In genomic region chr7:130639391-130639790, GRCh38 we compare ENCODE assay signal across 21 cellular contexts. TPM values are rescaled to one million over a fixed set of nuclear protein-coding genes. Genes with fewer than 3 reads are reported as not detected.
DNase-seq lines count a peak whose midpoint lies in the region; ATAC-seq and TF ChIP-seq lines count a peak whose summit lies in the region.
"Had no signal": no experiment of that assay in that cellular context is flagged by ENCODE, and none has a peak within 500 bp of the region (broad histone marks: within the 10 kb centered on the region; RNA-seq: fewer than 3 reads in every experiment).

No MANE protein-coding gene starts in this region.

- no peak for ATAC-seq in GM19023 (IDR thresholded peaks at IDR 0.05; ENCODE audit: unreplicated experiment)
- ATAC-seq: HepG2 had no signal

- no peaks in the 10 kb centered on the region for H3K36me3 ChIP-seq in A673 (ENCODE audit: insufficient read depth, low read length, poor library complexity, severe bottlenecking)
- H3K36me3 ChIP-seq: BE2C had no signal

- H3K27ac ChIP-seq in A673 (ENCODE audit: low read depth, low read length, poor library complexity, severe bottlenecking): no peak overlapping the region

- DNase-seq in A673 (ENCODE audit: low spot score) (peak; percentile 24), NCI-H2171 treated with DMSO at 0.1 percent for 48 hours (lab: John Stamatoyannopoulos, UW) (peak; percentile 94), fibroblast of mammary gland (ENCODE audit: low read depth) (peak; percentile 8), NCI-H1105 (lab: John Stamatoyannopoulos, UW) (no peak), NCI-H2029 treated with DMSO at 0.1 percent for 48 hours (lab: John Stamatoyannopoulos, UW) (no peak)
- no peak for DNase-seq in stimulated activated CD4-positive, alpha-beta T cell treated with anti-CD3 and anti-CD28 coated beads, Interleukin-2, amount 100 ng/mL, for 48 hours
- DNase-seq: 8988T; ACHN; BE2C; C1 segment of cervical spinal cord; CD4-positive, CD25-positive, alpha-beta regulatory T cell; CD8-positive, alpha-beta memory T cell; COR-L47; DMS153; DMS79; GF-D8; GOT3; H9 had no signal

- TF ChIP-seq CTCF in A673 (conservative IDR thresholded peaks at IDR 0.05; ENCODE audit: low read depth, low read length) (no peak), fibroblast of mammary gland (conservative IDR thresholded peaks at IDR 0.05; ENCODE audit: control insufficient read depth, insufficient read depth, low read depth, low read length) (no peak)

- POLR2A ChIA-PET in A673 (lab: Charles Lee; ENCODE audit: low non-redundant PET): no interaction called here

- CTCF ChIA-PET in A673 (lab: Charles Lee): no interaction called here

- H3K9me3 ChIP-seq in A673 (ENCODE audit: low read depth, low read length, poor library complexity, severe bottlenecking): no peaks in the 10 kb centered on the region
- H3K9me3 ChIP-seq: BE2C had no signal

- BruUV-seq in A673 (replicated peaks; lab: Mats Ljungman, UMichigan): no TSS peak

- no peaks in the 10 kb centered on the region for H3K27me3 ChIP-seq in A673 (replicated peaks; ENCODE audit: insufficient read depth, low read depth, low read length, poor library complexity)
- H3K27me3 ChIP-seq: BE2C had no signal

- H3K4me1 ChIP-seq in A673 (ENCODE audit: insufficient read depth, low read length, poor library complexity, severe bottlenecking): peaks cover 27% of the 10 kb centered on the region
- H3K4me1 ChIP-seq: BE2C had no signal

- H3K4me3 ChIP-seq in A673 (ENCODE audit: low read depth, low read length, poor library complexity, severe bottlenecking) (no peak overlapping the region), fibroblast of mammary gland (ENCODE audit: control insufficient read depth, low read depth, low read length) (no peak overlapping the region)

- intact Hi-C loops in A673 (cut with micrococcal nuclease; ENCODE audit: unreplicated experiment): no loop called here

RNA-seq across cellular contexts. Expression of gene COPG2, which starts 29.2 kb away (rescaled TPM):
- total RNA-seq in A673 (2021): 17.6 and 24.4 TPM in 2 replicates

RNA-seq across cellular contexts. Expression of gene TSGA13, which starts 47.0 kb away (rescaled TPM):
- total RNA-seq in A673 (2021): not detected in 2 replicates
- total RNA-seq: CD4-positive, CD25-positive, alpha-beta regulatory T cell; CD8-positive, alpha-beta memory T cell; Daoy; H9; HepG2 had no signal

Comparison
In these comparisons a context has a peak if more than half of its experiments do, and no peak if none do; other contexts are left out.
1. DNase-seq: peak in A673 (single experiment), NCI-H2171 treated with DMSO at 0.1 percent for 48 hours (single experiment) and fibroblast of mammary gland (single experiment); none in NCI-H1105 (single experiment), NCI-H2029 treated with DMSO at 0.1 percent for 48 hours (single experiment) and stimulated activated CD4-positive, alpha-beta T cell treated with anti-CD3 and anti-CD28 coated beads, Interleukin-2, amount 100 ng/mL, for 48 hours (0 of 2).